19 cellular contexts compared by ENCODE assay signal in the genomic region with DNA sequence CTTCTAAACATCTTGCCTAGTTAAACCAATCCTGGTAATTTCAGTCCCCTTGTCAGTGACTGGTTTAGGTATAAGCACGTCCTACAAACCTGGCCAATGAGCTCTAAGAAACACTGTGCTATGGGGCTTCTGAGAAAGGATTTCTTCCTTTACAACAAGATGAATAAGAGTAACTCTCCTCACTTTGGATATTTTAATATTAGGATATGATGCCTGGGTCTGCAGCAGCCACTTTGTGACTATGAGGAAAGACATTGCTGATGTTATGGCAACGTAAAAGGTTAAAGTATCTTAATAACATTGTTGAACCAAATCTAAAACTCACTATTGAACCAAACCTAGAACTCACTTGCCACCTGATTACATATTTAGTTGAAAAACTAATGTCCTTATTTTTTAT.
"Had no signal": no experiment of that assay in that cellular context is flagged by ENCODE, and none has a peak within 500 bp of the region (broad histone marks: within the 10 kb centered on the region; RNA-seq: fewer than 3 reads in every experiment).

No MANE protein-coding gene starts in this region.

- H3K27me3 Mint-ChIP-seq: activated naive CD8-positive, alpha-beta T cell treated with anti-CD3 and anti-CD28 coated beads, Interleukin-2, amount 10 ng/mL, durations not matched to agents 7 days and 5 days; dendritic cell treated with granulocyte-macrophage colony-stimulating factor and Interleukin-4, amounts not matched to agents 40 ng/mL and 50 ng/mL, for 4 days; type B pancreatic cell had no signal

- FAIRE-seq: bronchial epithelial cell had no signal

- ATAC-seq: right cardiac atrium had no signal

- DNase-seq: activated CD4-positive, alpha-beta T cell treated with anti-CD3 and anti-CD28 coated beads for 48 hours; activated effector memory CD4-positive, alpha-beta T cell treated with anti-CD3 and anti-CD28 coated beads, Interleukin-2, amount 50 U/mL, for 16 hours; activated naive CD8-positive, alpha-beta T cell treated with anti-CD3 and anti-CD28 coated beads, Interleukin-2, amount 10 ng/mL, durations not matched to agents 7 days and 5 days; anterior cingulate cortex; effector memory CD4-positive, alpha-beta T cell; foreskin melanocyte; head of caudate nucleus; mesendoderm; nephron progenitor cell; right cardiac atrium; stimulated activated CD4-positive, alpha-beta T cell treated with anti-CD3 and anti-CD28 coated beads, Interleukin-15, amount 100 ng/mL, for 24 hours; stimulated activated CD4-positive, alpha-beta T cell treated with anti-CD3 and anti-CD28 coated beads, Interleukin-4, amount 100 ng/mL, for 1 hour; stimulated activated naive CD4-positive, alpha-beta T cell; T-helper 2 cell had no signal

- H3K4me1 ChIP-seq: prostate gland had no signal

- H3K9me3 Mint-ChIP-seq: dendritic cell treated with granulocyte-macrophage colony-stimulating factor and Interleukin-4, amounts not matched to agents 40 ng/mL and 50 ng/mL, for 4 days; type B pancreatic cell had no signal

- H3K9me3 ChIP-seq: prostate gland had no signal

- H3K4me3 Mint-ChIP-seq: activated naive CD8-positive, alpha-beta T cell treated with anti-CD3 and anti-CD28 coated beads, Interleukin-2, amount 10 ng/mL, durations not matched to agents 7 days and 5 days; dendritic cell treated with granulocyte-macrophage colony-stimulating factor and Interleukin-4, amounts not matched to agents 40 ng/mL and 50 ng/mL, for 4 days; nephron progenitor cell; type B pancreatic cell had no signal

- H3K27ac ChIP-seq: prostate gland, skin epidermis had no signal

- H3K27ac Mint-ChIP-seq: activated naive CD8-positive, alpha-beta T cell treated with anti-CD3 and anti-CD28 coated beads, Interleukin-2, amount 10 ng/mL, durations not matched to agents 7 days and 5 days; dendritic cell treated with granulocyte-macrophage colony-stimulating factor and Interleukin-4, amounts not matched to agents 40 ng/mL and 50 ng/mL, for 4 days; nephron progenitor cell; type B pancreatic cell had no signal

- H3K36me3 ChIP-seq: prostate gland had no signal

- H3K4me3 ChIP-seq: prostate gland, skin epidermis had no signal
